In genomic region chr5:177132504-177133118, GRCh38 we compare ENCODE assay signal across 7 cellular contexts. TPM values are rescaled to one million over a fixed set of nuclear protein-coding genes. Genes with fewer than 3 reads are reported as not detected.
DNase-seq lines count a peak whose midpoint lies in the region; ATAC-seq, FAIRE-seq and TF ChIP-seq lines count a peak whose summit lies in the region.

No MANE protein-coding gene starts in this region.

- H3K4me1 Mint-ChIP-seq in astrocyte (ENCODE audit: low read depth, unreplicated experiment): peaks cover 23% of the 10 kb centered on the region

- ATAC-seq in GM19328 (IDR thresholded peaks at IDR 0.05; ENCODE audit: unreplicated experiment) (peak; percentile 2), HG03520 (IDR thresholded peaks at IDR 0.05; ENCODE audit: unreplicated experiment) (peak; percentile 3), GM21737 (IDR thresholded peaks at IDR 0.05; ENCODE audit: unreplicated experiment) (no peak), HG03159 (IDR thresholded peaks at IDR 0.05; ENCODE audit: unreplicated experiment) (no peak)

- H3K4me3 Mint-ChIP-seq in astrocyte (ENCODE audit: unreplicated experiment): no peak overlapping the region

- H3K27ac Mint-ChIP-seq in astrocyte (ENCODE audit: unreplicated experiment): no peak overlapping the region

- peak overlapping the region; percentile 85 for H3K4me2 ChIP-seq in astrocyte (ENCODE audit: low read length)

- peak overlapping the region; percentile 98 for H2AFZ ChIP-seq in astrocyte (ENCODE audit: low read depth, low read length)

- H3K36me3 ChIP-seq in astrocyte (ENCODE audit: insufficient read depth, low read length): peaks cover 23% of the 10 kb centered on the region
- H3K36me3 ChIP-seq in iPS-20b (ENCODE audit: insufficient read depth, low read depth, low read length): peaks cover 29% of the 10 kb centered on the region
- H3K36me3 ChIP-seq in small intestine (ENCODE audit: control insufficient read depth in 2 of 2, insufficient read depth in 2 of 2, low read length in 2 of 2): peaks cover 0 to 2% of the 10 kb centered on the region in 2 donors

- no peaks in the 10 kb centered on the region for H3K9me3 ChIP-seq in astrocyte (ENCODE audit: insufficient read depth, low read depth, low read length)
- no peaks in the 10 kb centered on the region; the same call in 1 of the 2 replicates for H3K9me3 ChIP-seq in iPS-20b (ENCODE audit: insufficient read depth, low read depth, low read length)
- no peaks in the 10 kb centered on the region for H3K9me3 ChIP-seq in small intestine (ENCODE audit: control insufficient read depth, low read depth)

- no peak for TF ChIP-seq CTCF in astrocyte (IDR thresholded peaks at IDR 0.05; ENCODE audit: insufficient read depth, low read depth, low read length)

- H3K4me1 ChIP-seq in astrocyte (ENCODE audit: insufficient read depth, low read length) (peaks cover 30% of the 10 kb centered on the region), iPS-20b (ENCODE audit: insufficient read depth, low read length) (peaks cover 26% of the 10 kb centered on the region), small intestine (ENCODE audit: control insufficient read depth in 2 of 2, insufficient read depth in 1 of 2, low read depth in 1 of 2, low read length in 1 of 2) (peaks cover 5 to 17% of the 10 kb centered on the region in 2 donors)

- H3K4me3 ChIP-seq in astrocyte (ENCODE audit: insufficient read depth, low read depth, low read length) (peak overlapping the region; percentile 67), iPS-20b (ENCODE audit: low read length) (peak overlapping the region; percentile 81), small intestine (ENCODE audit: low read depth in 1 of 2, low read length in 2 of 2) (peak overlapping the region; percentile 72 to 77)

- H3K27me3 Mint-ChIP-seq in astrocyte (ENCODE audit: low read depth, unreplicated experiment): peaks cover 3% of the 10 kb centered on the region

- H4K20me1 ChIP-seq in astrocyte (ENCODE audit: insufficient read depth, low read length): peaks cover 14% of the 10 kb centered on the region

- no peaks in the 10 kb centered on the region for H3K27me3 ChIP-seq in astrocyte (ENCODE audit: insufficient read depth, low read length)
- H3K27me3 ChIP-seq in iPS-20b (ENCODE audit: insufficient read depth, low read length): no peaks in the 10 kb centered on the region
- H3K27me3 ChIP-seq in small intestine (ENCODE audit: control insufficient read depth in 2 of 2, insufficient read depth in 2 of 2, low read length in 2 of 2): no peaks in the 10 kb centered on the region

- DNase-seq in astrocyte (ENCODE audit: low read depth): no peak
- DNase-seq in small intestine: peak; percentile 29

- no peak for FAIRE-seq in astrocyte (lab: Jason Lieb, UNC)
- no peak for FAIRE-seq in small intestine (lab: Jason Lieb, UNC)

- H3K27ac ChIP-seq in astrocyte (ENCODE audit: low read depth, low read length) (no peak overlapping the region), iPS-20b (ENCODE audit: low read length) (peak overlapping the region; percentile 100), small intestine (ENCODE audit: low read depth in 1 of 2, low read length in 1 of 2) (peak overlapping the region; percentile 68 to 96)

- peaks cover 32% of the 10 kb centered on the region for H3K79me2 ChIP-seq in astrocyte (ENCODE audit: insufficient read depth, low read length)

- H3K36me3 Mint-ChIP-seq in astrocyte (ENCODE audit: low read depth, unreplicated experiment): peaks cover 4% of the 10 kb centered on the region

- WGBS in small intestine, 3 donors: 17 to 55% (median 41%) methylated on average over 21 to 57 of the region's 57 CpGs

- H3K9me3 Mint-ChIP-seq in astrocyte (ENCODE audit: unreplicated experiment): no peaks in the 10 kb centered on the region

- H3K9ac ChIP-seq in astrocyte (ENCODE audit: low read length): peak overlapping the region; percentile 83
- peak overlapping the region; percentile 96 for H3K9ac ChIP-seq in iPS-20b (ENCODE audit: low read depth, low read length)

RNA-seq across cellular contexts. Expression of gene NSD1, which starts 1.0 kb away (rescaled TPM):
- 67.8 and 71.9 TPM in 2 replicates for total RNA-seq in astrocyte
- polyA plus RNA-seq in small intestine: 10 to 100 TPM in 1 of 3 donors, 1 to 10 TPM in 2; 4.3 to 17.7 (median 5.4) TPM

RNA-seq across cellular contexts. Expression of gene FGFR4, which starts 45.9 kb away (rescaled TPM):
- 3.8 and 4.8 TPM in 2 replicates for total RNA-seq in astrocyte
- 10 to 100 TPM in 1 of 3 donors, 1 to 10 TPM in 2; 7.6 to 69.6 (median 9.7) TPM for polyA plus RNA-seq in small intestine

Comparison
In these comparisons a context has a peak if more than half of its experiments do, and no peak if none do; other contexts are left out.
1. ATAC-seq: peak in GM19328 (single experiment) and HG03520 (single experiment); none in GM21737 (single experiment) and HG03159 (single experiment).
2. Peak in every context shown above with its lines, with median percentiles within 50 percentile points of each other: H3K4me3 ChIP-seq.